ENCODE assay signal across 8 cellular contexts in genomic region chrX:140766024-140766611, GRCh38. TPM values are rescaled to one million over a fixed set of nuclear protein-coding genes. Genes with fewer than 3 reads are reported as not detected.
DNase-seq lines count a peak whose midpoint lies in the region; ATAC-seq, FAIRE-seq and TF ChIP-seq lines count a peak whose summit lies in the region.

No MANE protein-coding gene starts in this region.

- no peaks in the 10 kb centered on the region for H3K9me3 Mint-ChIP-seq in CD8-positive, alpha-beta T cell
- H3K9me3 Mint-ChIP-seq in activated naive CD4-positive, alpha-beta T cell treated with anti-CD3 and anti-CD28 coated beads for 36 hours, result no peaks in the 10 kb centered on the region

- H3K36me3 ChIP-seq in CD8-positive, alpha-beta T cell (ENCODE audit: insufficient read depth, low read length), result no peaks in the 10 kb centered on the region
- no peaks in the 10 kb centered on the region for H3K36me3 ChIP-seq in left ventricle myocardium inferior

- no peak for ATAC-seq in CD8-positive, alpha-beta T cell
- ATAC-seq in HG03571 (IDR thresholded peaks at IDR 0.05; ENCODE audit: unreplicated experiment) (no peak), GM19397 (IDR thresholded peaks at IDR 0.05; ENCODE audit: unreplicated experiment) (no peak)

- intact Hi-C loops in CD8-positive, alpha-beta T cell (cut with DNase I, micrococcal nuclease), result no loop called here
- intact Hi-C loops in activated naive CD4-positive, alpha-beta T cell treated with anti-CD3 and anti-CD28 coated beads for 36 hours (cut with micrococcal nuclease), result loop anchor here (2.0 to 10.0 kb wide), 3 partner anchors 151 to 1839 kb away; no protein-coding TSS in a partner anchor
- intact Hi-C loops in left ventricle myocardium inferior (cut with micrococcal nuclease), result no loop called here

- H3K27me3 Mint-ChIP-seq in CD8-positive, alpha-beta T cell (ENCODE audit: low read depth), result peaks cover 10% of the 10 kb centered on the region
- peaks cover 15% of the 10 kb centered on the region for H3K27me3 Mint-ChIP-seq in activated naive CD4-positive, alpha-beta T cell treated with anti-CD3 and anti-CD28 coated beads for 36 hours (ENCODE audit: low read depth)

- H3K4me3 Mint-ChIP-seq in CD8-positive, alpha-beta T cell, result peak overlapping the region; percentile 4
- no peak overlapping the region for H3K4me3 Mint-ChIP-seq in activated naive CD4-positive, alpha-beta T cell treated with anti-CD3 and anti-CD28 coated beads for 36 hours

- no peak overlapping the region for H3K27ac ChIP-seq in CD8-positive, alpha-beta T cell (ENCODE audit: low read depth, low read length)
- H3K27ac ChIP-seq in left ventricle myocardium inferior (replicated peaks), result no peak overlapping the region

- no peaks in the 10 kb centered on the region for H3K9me3 ChIP-seq in CD8-positive, alpha-beta T cell (ENCODE audit: low read length)
- H3K9me3 ChIP-seq in left ventricle myocardium inferior (replicated peaks), result no peaks in the 10 kb centered on the region

- CTCF ChIA-PET in CD8-positive, alpha-beta T cell (lab: Charles Lee), result interaction anchor here (1.1 to 2.2 kb wide), 2 partner anchors 11 to 54 kb away, joined by 3 to 6 read pairs; no protein-coding TSS in a partner anchor
- CTCF ChIA-PET in activated naive CD4-positive, alpha-beta T cell treated with anti-CD3 and anti-CD28 coated beads for 36 hours (lab: Charles Lee), result interaction anchor here (1.1 to 1.7 kb wide), 2 partner anchors 513 to 514 kb away, joined by 4 to 6 read pairs; no protein-coding TSS in a partner anchor

- DNase-seq in CD8-positive, alpha-beta T cell, result peak in 6 of 7 experiments; percentile 7 to 60 (median 26)
- no peak for DNase-seq in GM19239 (ENCODE audit: insufficient read length, low spot score)
- DNase-seq in NCI-H345 treated with DMSO at 0.1 percent for 48 hours (lab: John Stamatoyannopoulos, UW; ENCODE audit: unreplicated experiment), result peak; percentile 41
- DNase-seq in activated naive CD4-positive, alpha-beta T cell treated with anti-CD3 and anti-CD28 coated beads for 36 hours, result peak; percentile 47
- no peak for DNase-seq in left ventricle myocardium inferior
- DNase-seq in putamen (ENCODE audit: low spot score), result peak; percentile 39

- H3K4me1 Mint-ChIP-seq in CD8-positive, alpha-beta T cell (ENCODE audit: low read depth), result peaks cover 8% of the 10 kb centered on the region
- peaks cover 8% of the 10 kb centered on the region for H3K4me1 Mint-ChIP-seq in activated naive CD4-positive, alpha-beta T cell treated with anti-CD3 and anti-CD28 coated beads for 36 hours (ENCODE audit: low read depth)

- POLR2A ChIA-PET in CD8-positive, alpha-beta T cell (lab: Charles Lee), result no interaction called here

- H3K4me1 ChIP-seq in CD8-positive, alpha-beta T cell (ENCODE audit: insufficient read depth, low read length), result no peaks in the 10 kb centered on the region
- no peaks in the 10 kb centered on the region for H3K4me1 ChIP-seq in left ventricle myocardium inferior

- H3K4me3 ChIP-seq in CD8-positive, alpha-beta T cell (ENCODE audit: low read depth, low read length), result no peak overlapping the region
- H3K4me3 ChIP-seq in left ventricle myocardium inferior, result peak overlapping the region; percentile 59

- peak; percentile 62 for TF ChIP-seq CTCF in CD8-positive, alpha-beta T cell (IDR thresholded peaks at IDR 0.05)
- TF ChIP-seq CTCF in left ventricle myocardium inferior (IDR thresholded peaks at IDR 0.05; ENCODE audit: borderline replicate concordance), result peak; percentile 75

- H3K27me3 ChIP-seq in CD8-positive, alpha-beta T cell (ENCODE audit: insufficient read depth, low read length), result no peaks in the 10 kb centered on the region
- H3K27me3 ChIP-seq in left ventricle myocardium inferior (ENCODE audit: low read depth), result peaks cover 16% of the 10 kb centered on the region

- H3K27ac Mint-ChIP-seq in CD8-positive, alpha-beta T cell, result no peak overlapping the region
- no peak overlapping the region for H3K27ac Mint-ChIP-seq in activated naive CD4-positive, alpha-beta T cell treated with anti-CD3 and anti-CD28 coated beads for 36 hours

- FAIRE-seq in GM19239 (lab: Jason Lieb, UNC), result peak; percentile 60

- H3K36me3 Mint-ChIP-seq in CD8-positive, alpha-beta T cell, result no peaks in the 10 kb centered on the region
- no peaks in the 10 kb centered on the region for H3K36me3 Mint-ChIP-seq in activated naive CD4-positive, alpha-beta T cell treated with anti-CD3 and anti-CD28 coated beads for 36 hours (ENCODE audit: low read depth)

RNA-seq across cellular contexts. Expression of gene LINC00632, which starts 56.6 kb away (rescaled TPM):
- total RNA-seq in CD8-positive, alpha-beta T cell, result 1 to 10 TPM in 1 of 2 experiments, under 1 TPM in 1; 0.47 to 1.0 TPM
- not detected for total RNA-seq in activated naive CD4-positive, alpha-beta T cell treated with anti-CD3 and anti-CD28 coated beads for 36 hours
- total RNA-seq in left ventricle myocardium inferior, result 123 TPM

Comparison
In these comparisons a context has a peak if more than half of its experiments do, and no peak if none do; other contexts are left out.
1. DNase-seq: peak in CD8-positive, alpha-beta T cell (6 of 7), NCI-H345 treated with DMSO at 0.1 percent for 48 hours (single experiment), activated naive CD4-positive, alpha-beta T cell treated with anti-CD3 and anti-CD28 coated beads for 36 hours (single experiment) and putamen (single experiment); none in GM19239 (single experiment) and left ventricle myocardium inferior (single experiment).
2. RNA of gene LINC00632, which starts 56.6 kb away (total RNA-seq): 123 TPM in left ventricle myocardium inferior (single experiment); 0.47 to 1.0 TPM in CD8-positive, alpha-beta T cell and not detected in activated naive CD4-positive, alpha-beta T cell treated with anti-CD3 and anti-CD28 coated beads for 36 hours; every median in the first group is over 10 times any median in the second.